14 cellular contexts compared by ENCODE assay signal in the genomic region with DNA sequence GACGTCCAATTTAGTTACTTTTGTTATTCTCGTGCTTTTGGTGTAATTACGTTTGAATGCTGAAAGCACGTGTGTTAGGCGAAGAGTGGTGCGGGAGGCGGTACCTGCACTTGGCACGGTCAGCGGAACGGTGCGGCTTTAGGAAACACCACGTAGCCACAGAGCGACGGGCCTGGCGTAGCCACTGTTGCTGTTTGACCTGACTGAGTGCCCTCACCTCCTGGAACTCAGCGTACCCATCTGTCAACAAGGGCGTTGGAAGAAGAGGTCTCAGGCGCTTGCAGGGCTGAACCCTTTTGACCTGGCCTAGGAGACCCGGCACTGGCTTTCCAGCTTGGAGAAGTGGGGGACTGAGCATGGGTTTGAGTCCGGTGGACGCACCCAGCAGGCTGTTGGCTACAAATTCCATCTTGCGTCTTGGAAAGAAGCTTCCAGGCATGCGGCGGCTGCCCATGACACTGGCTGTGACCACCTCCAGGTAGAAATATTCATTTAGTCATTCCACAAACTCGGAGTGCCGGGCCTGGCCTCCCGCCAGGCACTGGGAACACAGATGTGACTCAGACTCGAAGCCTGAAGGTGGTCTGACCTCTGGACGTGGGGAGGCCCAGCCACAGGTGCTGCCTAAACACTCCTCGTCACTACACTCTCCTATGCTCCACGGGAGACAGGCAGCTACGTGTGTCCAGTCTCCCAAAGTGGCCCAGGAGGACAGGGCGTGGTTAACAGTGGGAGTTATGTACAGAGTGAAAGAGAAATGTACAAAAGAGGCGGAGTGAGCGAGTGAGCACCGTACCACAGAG. TPM values are rescaled to one million over a fixed set of nuclear protein-coding genes. Genes with fewer than 3 reads are reported as not detected.
DNase-seq lines count a peak whose midpoint lies in the region; ATAC-seq, FAIRE-seq and TF ChIP-seq lines count a peak whose summit lies in the region.
"Had no signal": no experiment of that assay in that cellular context is flagged by ENCODE, and none has a peak within 500 bp of the region (broad histone marks: within the 10 kb centered on the region; RNA-seq: fewer than 3 reads in every experiment).

No MANE protein-coding gene starts in this region.

- H3K9ac ChIP-seq in mammary epithelial cell (ENCODE audit: insufficient read depth, low read length) = no peak overlapping the region

- in situ Hi-C loops in mammary epithelial cell (cut with MboI; ENCODE audit: low sequenced_read_pairs in 2 of 2) = no loop called here

- CTCF ChIA-PET in mammary epithelial cell (lab: Charles Lee; ENCODE audit: low non-redundant PET) (no interaction called here), HEK293T (lab: Yijun Ruan, JAX) (no interaction called here)

- peaks cover 61% of the 10 kb centered on the region for H3K79me2 ChIP-seq in mammary epithelial cell (ENCODE audit: insufficient read depth, low read length)

- BruUV-seq in mammary epithelial cell (replicated peaks; lab: Mats Ljungman, UMichigan) = no TSS peak

- H3K4me3 ChIP-seq in mammary epithelial cell (replicated peaks in 1 of 3; ENCODE audit: insufficient read depth in 1 of 3, low read depth in 2 of 3, low read length in 3 of 3) = no peak overlapping the region
- H3K4me3 ChIP-seq: right atrium auricular region, thoracic aorta had no signal

- H3K36me3 ChIP-seq in mammary epithelial cell (ENCODE audit: insufficient read depth, low read length) = peaks cover 3% of the 10 kb centered on the region

- dilution Hi-C loops in mammary epithelial cell (cut with HindIII; ENCODE audit: low sequenced_read_pairs) = loop anchor here (5.0 kb wide), 1 partner anchor 62 kb away; no protein-coding TSS in a partner anchor

- H4K20me1 ChIP-seq in mammary epithelial cell (ENCODE audit: insufficient read depth, low read length) = peaks cover 3% of the 10 kb centered on the region

- POLR2A ChIA-PET in HEK293T (lab: Yijun Ruan, JAX) = no interaction called here

- H3K4me2 ChIP-seq in mammary epithelial cell (ENCODE audit: insufficient read depth, low read depth, low read length) = peak overlapping the region; percentile 20

- FAIRE-seq in frontal cortex (lab: Jason Lieb, UNC) = no peak

- no peak overlapping the region for H2AFZ ChIP-seq in mammary epithelial cell (ENCODE audit: low read depth, low read length)

- H3K27ac ChIP-seq in mammary epithelial cell (ENCODE audit: insufficient read depth, low read depth, low read length) = no peak overlapping the region
- H3K27ac ChIP-seq: right atrium auricular region, thoracic aorta had no signal

- no peaks in the 10 kb centered on the region for H3K9me3 ChIP-seq in mammary epithelial cell (replicated peaks; ENCODE audit: insufficient read depth, low read length)
- H3K9me3 ChIP-seq: right atrium auricular region, thoracic aorta had no signal

- TF ChIP-seq CTCF in mammary epithelial cell (conservative IDR thresholded peaks at IDR 0.05 in 1 of 2, IDR thresholded peaks at IDR 0.05 in 1 of 2; ENCODE audit: extremely low read depth in 1 of 2, insufficient read depth in 1 of 2, low read depth in 1 of 2, low read length in 2 of 2) = no peak

- H3K27me3 ChIP-seq in mammary epithelial cell (ENCODE audit: insufficient read depth, low read length) = no peaks in the 10 kb centered on the region
- H3K27me3 ChIP-seq: right atrium auricular region had no signal

- peaks cover 16% of the 10 kb centered on the region for H3K4me1 ChIP-seq in mammary epithelial cell (ENCODE audit: insufficient read depth, low read length)

- intact Hi-C loops in mammary epithelial cell (cut with micrococcal nuclease) = no loop called here

- DNase-seq in 8988T (peak; percentile 79), HT1080 (ENCODE audit: low read depth) (peak; percentile 43), mammary epithelial cell (peak; percentile 76), left lobe of liver (ENCODE audit: low spot score) (peak; percentile 93), GDM1 (lab: John Stamatoyannopoulos, UW) (no peak), HEK293T (ENCODE audit: extremely low spot score) (no peak), frontal cortex (ENCODE audit: low spot score in 2 of 2) (no peak)
- no peak for DNase-seq in stimulated activated naive CD8-positive, alpha-beta T cell treated with anti-CD3 and anti-CD28 coated beads, Interleukin-15, Interleukin-2, amounts not matched to agents 100 U/mL and 50 U/mL, for 24 hours
- DNase-seq: activated CD4-positive, CD25-positive, alpha-beta regulatory T cell treated with anti-CD3 and anti-CD28 coated beads, Interleukin-2, amount 50 U/mL, for 72 hours; NCI-H1105 treated with DMSO at 0.1 percent for 48 hours; NCI-H748 treated with DMSO at 0.1 percent for 48 hours had no signal

- 57% methylated on average over 33 of the region's 36 CpGs for WGBS in mammary epithelial cell (ENCODE audit: low coverage, missing lambda C conversion rate)

- peak; percentile 68 for ATAC-seq in left lobe of liver
- no peak for ATAC-seq in stimulated activated naive CD8-positive, alpha-beta T cell treated with anti-CD3 and anti-CD28 coated beads, Interleukin-15, Interleukin-2, amounts not matched to agents 100 U/mL and 50 U/mL, for 24 hours

TF ChIP-seq in HEK293T, 16 proteins besides CTCF, POLR2A, EP300 and RAD21:
- no peak for TF ChIP-seq ELF4 (IDR thresholded peaks at IDR 0.05)
- TF ChIP-seq ZNF384 (IDR thresholded peaks at IDR 0.05) = no peak
- no peak for TF ChIP-seq ARNT (IDR thresholded peaks at IDR 0.05)
- TF ChIP-seq L3MBTL2 (conservative IDR thresholded peaks at IDR 0.05) = no peak
- no peak for TF ChIP-seq TARDBP (IDR thresholded peaks at IDR 0.05)
- no peak for TF ChIP-seq CTBP1 (IDR thresholded peaks at IDR 0.05; ENCODE audit: borderline replicate concordance)
- TF ChIP-seq FOXA1 (IDR thresholded peaks at IDR 0.05) = no peak
- TF ChIP-seq NFRKB (IDR thresholded peaks at IDR 0.05) = no peak
- TF ChIP-seq SUZ12 (IDR thresholded peaks at IDR 0.05) = no peak
- TF ChIP-seq HDGF (IDR thresholded peaks at IDR 0.05; ENCODE audit: borderline replicate concordance) = no peak
- TF ChIP-seq SP1 (IDR thresholded peaks at IDR 0.05) = no peak
- TF ChIP-seq FOXM1 (IDR thresholded peaks at IDR 0.05; ENCODE audit: borderline replicate concordance) = no peak
- no peak for TF ChIP-seq BHLHE40 (IDR thresholded peaks at IDR 0.05; ENCODE audit: borderline replicate concordance)
- TF ChIP-seq FOXK2 (IDR thresholded peaks at IDR 0.05) = no peak
- TF ChIP-seq, protein P1, sequence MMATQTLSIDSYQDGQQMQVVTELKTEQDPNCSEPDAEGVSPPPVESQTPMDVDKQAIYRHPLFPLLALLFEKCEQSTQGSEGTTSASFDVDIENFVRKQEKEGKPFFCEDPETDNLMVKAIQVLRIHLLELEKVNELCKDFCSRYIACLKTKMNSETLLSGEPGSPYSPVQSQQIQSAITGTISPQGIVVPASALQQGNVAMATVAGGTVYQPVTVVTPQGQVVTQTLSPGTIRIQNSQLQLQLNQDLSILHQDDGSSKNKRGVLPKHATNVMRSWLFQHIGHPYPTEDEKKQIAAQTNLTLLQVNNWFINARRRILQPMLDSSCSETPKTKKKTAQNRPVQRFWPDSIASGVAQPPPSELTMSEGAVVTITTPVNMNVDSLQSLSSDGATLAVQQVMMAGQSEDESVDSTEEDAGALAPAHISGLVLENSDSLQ (IDR thresholded peaks at IDR 0.05) = no peak
- no peak for TF ChIP-seq LEF1 (IDR thresholded peaks at IDR 0.05; ENCODE audit: borderline replicate concordance)

RNA-seq across cellular contexts. Expression of a gene that starts 22.2 kb away (rescaled TPM):
- 24.0 and 31.3 TPM in 2 replicates for total RNA-seq in HT1080 (2014; rRNA removed; shearing (Covaris generic))
- 93.0 and 93.5 TPM in 2 replicates for polyA plus RNA-seq in HT1080 (2015; cell fraction: cytosol; rRNA removed)
- 76.3 and 88.7 TPM in 2 replicates for polyA plus RNA-seq in HT1080 (2015; cell fraction: nucleus; rRNA removed)
- total RNA-seq in mammary epithelial cell = 10 to 100 TPM; 37.0 to 48.5 TPM
- polyA plus RNA-seq in mammary epithelial cell = 30.6 TPM
- 6.7 TPM for polyA minus RNA-seq in mammary epithelial cell
- 72.2 TPM for total RNA-seq in left lobe of liver
- 19.6 TPM for total RNA-seq in frontal cortex
- total RNA-seq: SK-MEL-5 had no signal

Comparison
In these comparisons a context has a peak if more than half of its experiments do, and no peak if none do; other contexts are left out.
1. DNase-seq: peak in 8988T (single experiment), HT1080 (single experiment), mammary epithelial cell (single experiment) and left lobe of liver (single experiment); none in stimulated activated naive CD8-positive, alpha-beta T cell treated with anti-CD3 and anti-CD28 coated beads, Interleukin-15, Interleukin-2, amounts not matched to agents 100 U/mL and 50 U/mL, for 24 hours (single experiment), GDM1 (single experiment), HEK293T (single experiment) and frontal cortex (0 of 2).